In genomic region chr9:127311239-127311741, GRCh38 we compare ENCODE assay signal across 8 cellular contexts.
A peak's percentile ranks its signal among the peaks of the same experiment; 100 is the strongest.
DNase-seq lines count a peak whose midpoint lies in the region; TF ChIP-seq lines count a peak whose summit lies in the region.

No MANE protein-coding gene starts in this region.

- H3K9me3 ChIP-seq in subcutaneous abdominal adipose tissue (ENCODE audit: control insufficient read depth in 5 of 5, low read length in 5 of 5) = no peaks in the 10 kb centered on the region

- DNase-seq in DMS 273 (lab: John Stamatoyannopoulos, UW; ENCODE audit: unreplicated experiment) (peak; percentile 66), DMS 273 treated with DMSO at 0.1 percent for 48 hours (lab: John Stamatoyannopoulos, UW) (no peak), NCI-H446 treated with DMSO at 0.1 percent for 48 hours (lab: John Stamatoyannopoulos, UW) (peak; percentile 54), astrocyte of the spinal cord (ENCODE audit: low read depth, low spot score) (peak; percentile 78), left kidney (ENCODE audit: low read depth, low spot score) (peak; percentile 33), RKO (ENCODE audit: low spot score) (no peak), NCI-H526 treated with DMSO at 0.1 percent for 48 hours (lab: John Stamatoyannopoulos, UW) (no peak)

- peak overlapping the region in 1 of 5 donors; percentile 28 for H3K9ac ChIP-seq in subcutaneous abdominal adipose tissue (ENCODE audit: low read length in 5 of 5)

- peak overlapping the region; percentile 67 for H3K27ac ChIP-seq in subcutaneous abdominal adipose tissue (ENCODE audit: low read depth, low read length)

- peaks cover 3 to 21% (median 13%) of the 10 kb centered on the region in 5 donors for H3K4me1 ChIP-seq in subcutaneous abdominal adipose tissue (ENCODE audit: control insufficient read depth in 5 of 5, insufficient read depth in 5 of 5, low read length in 5 of 5)

- no peak overlapping the region for H3K4me3 ChIP-seq in astrocyte of the spinal cord (ENCODE audit: low read depth, low read length)
- H3K4me3 ChIP-seq in subcutaneous abdominal adipose tissue (ENCODE audit: low read depth in 1 of 5, low read length in 5 of 5) = peak overlapping the region in 1 of 5 donors; percentile 3

- peaks cover 0 to 10% (median 0%) of the 10 kb centered on the region in 5 donors for H3K36me3 ChIP-seq in subcutaneous abdominal adipose tissue (ENCODE audit: control insufficient read depth in 5 of 5, insufficient read depth in 5 of 5, low read length in 5 of 5)

- peak; percentile 62 for TF ChIP-seq CTCF in astrocyte of the spinal cord (IDR thresholded peaks at IDR 0.05; ENCODE audit: low read depth, low read length)

- in situ Hi-C loops in astrocyte of the spinal cord (cut with HindIII; ENCODE audit: low sequenced_read_pairs) = no loop called here

- H3K27me3 ChIP-seq in subcutaneous abdominal adipose tissue (ENCODE audit: control insufficient read depth in 5 of 5, insufficient read depth in 4 of 5, low read length in 5 of 5) = no peaks in the 10 kb centered on the region

Comparison
In these comparisons a context has a peak if more than half of its experiments do, and no peak if none do; other contexts are left out.
1. DNase-seq: peak in DMS 273 (single experiment), NCI-H446 treated with DMSO at 0.1 percent for 48 hours (single experiment), astrocyte of the spinal cord (single experiment) and left kidney (single experiment); none in DMS 273 treated with DMSO at 0.1 percent for 48 hours (single experiment), RKO (single experiment) and NCI-H526 treated with DMSO at 0.1 percent for 48 hours (single experiment).